ENCODE assay signal across 8 cellular contexts in the genomic region with DNA sequence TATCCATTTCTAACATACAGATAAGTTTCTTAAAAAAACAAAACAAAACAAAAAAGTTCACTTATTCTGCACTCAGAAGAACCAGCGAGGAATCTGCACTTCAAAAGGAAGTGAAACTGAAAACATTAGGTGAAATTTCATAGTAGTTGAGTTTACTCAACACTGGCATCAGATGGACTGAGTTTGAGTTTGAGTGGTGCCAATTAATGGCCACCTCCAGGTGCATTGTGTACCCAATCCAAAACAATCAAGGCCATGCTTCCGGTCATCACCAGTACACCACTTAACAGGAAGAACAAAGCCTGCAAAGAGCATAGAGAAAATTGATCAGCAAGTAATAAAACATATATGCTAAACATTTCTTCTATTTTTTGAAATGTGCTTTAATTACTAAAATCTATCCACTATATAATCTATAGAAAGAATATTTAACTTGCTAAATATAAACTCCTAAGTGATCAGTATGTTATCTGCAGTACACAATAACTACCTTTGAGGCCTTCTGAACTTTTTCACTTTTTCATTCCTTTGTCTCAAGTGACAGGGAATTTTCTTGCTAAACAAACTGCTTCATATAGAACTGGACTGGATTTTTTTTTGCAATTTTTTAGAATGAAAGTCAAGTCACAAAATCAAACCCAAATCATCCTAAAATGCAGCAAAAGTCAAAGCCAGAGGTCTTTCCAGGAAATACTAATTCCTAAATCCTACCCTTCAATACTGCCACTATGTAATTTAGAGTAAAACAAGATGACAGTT. TPM values are rescaled to one million over a fixed set of nuclear protein-coding genes. Genes with fewer than 3 reads are reported as not detected.
A peak's percentile ranks its signal among the peaks of the same experiment; 100 is the strongest.
DNase-seq lines count a peak whose midpoint lies in the region; ATAC-seq, FAIRE-seq and TF ChIP-seq lines count a peak whose summit lies in the region.

No MANE protein-coding gene starts in this region.

- TF ChIP-seq POLR2A in GM12892 (IDR thresholded peaks at IDR 0.05; ENCODE audit: low read depth, low read length), result peak; percentile 8; the same call in 1 of the 2 replicates

- FAIRE-seq in GM12892 (lab: Jason Lieb, UNC), result peak; percentile 73

- DNase-seq in GM12892 (ENCODE audit: insufficient read length), result no peak
- DNase-seq in dermis blood vessel endothelial cell, result peak; percentile 48
- no peak for DNase-seq in stimulated activated CD4-positive, alpha-beta T cell treated with anti-CD3 and anti-CD28 coated beads, Interleukin-2, amount 100 ng/mL, for 48 hours
- no peak for DNase-seq in C1 segment of cervical spinal cord (lab: John Stamatoyannopoulos, UW)
- DNase-seq in NCI-H2171 (lab: John Stamatoyannopoulos, UW), result no peak
- DNase-seq in NCI-H1092 (lab: John Stamatoyannopoulos, UW), result no peak

- ATAC-seq in GM21367 (IDR thresholded peaks at IDR 0.05; ENCODE audit: unreplicated experiment) (peak; percentile 64), HG03442 (IDR thresholded peaks at IDR 0.05; ENCODE audit: unreplicated experiment) (peak; percentile 75)

RNA-seq across cellular contexts. Expression of gene SLC38A2, which starts 11.5 kb away (rescaled TPM):
- polyA plus RNA-seq in GM12892 (2012; ENCODE audit: missing spikeins), result 47.2 TPM
- 618 and 745 TPM in 2 replicates for total RNA-seq in dermis blood vessel endothelial cell
